8 cellular contexts compared by ENCODE assay signal in the genomic region with DNA sequence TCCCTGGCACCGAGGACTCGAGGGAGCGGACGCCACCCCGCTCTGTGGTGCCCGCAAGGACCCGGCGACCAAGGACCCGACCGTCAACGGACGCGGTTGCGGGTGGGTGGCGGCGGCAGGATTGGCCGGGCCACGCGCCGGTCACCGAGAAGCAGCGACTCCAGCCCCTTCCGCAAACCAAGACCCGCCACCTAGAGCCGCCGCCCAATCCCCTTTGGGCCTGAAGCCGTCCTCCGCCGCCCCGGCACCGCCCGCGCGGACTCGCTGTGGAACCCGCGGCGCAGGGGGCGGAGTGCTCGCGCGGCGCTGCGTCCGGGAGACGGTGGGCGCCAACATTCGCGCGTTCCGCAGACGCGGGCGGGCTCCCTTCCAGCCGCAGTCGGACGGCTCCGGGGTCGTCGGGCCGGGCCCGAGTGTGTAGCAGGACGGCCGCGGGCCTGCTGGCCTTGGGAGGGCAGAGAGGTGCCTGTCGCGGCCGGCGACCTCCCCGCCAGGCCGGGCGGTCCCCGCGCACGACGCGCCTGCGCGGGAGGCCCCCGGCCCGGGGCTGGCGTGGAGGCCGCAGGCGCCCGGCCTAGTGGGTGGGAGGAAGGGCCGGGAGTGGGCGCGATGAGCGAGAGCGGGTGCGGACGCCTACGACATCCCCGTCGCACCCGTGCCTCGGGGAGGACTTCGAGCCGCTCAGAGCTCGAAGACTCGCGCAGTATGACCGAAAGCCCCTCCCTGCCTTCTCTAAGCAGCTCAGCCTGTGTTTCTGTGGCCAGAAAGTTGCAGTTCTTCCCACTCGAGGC. TPM values are rescaled to one million over a fixed set of nuclear protein-coding genes. Genes with fewer than 3 reads are reported as not detected.
DNase-seq lines count a peak whose midpoint lies in the region; ATAC-seq and TF ChIP-seq lines count a peak whose summit lies in the region.

A gene (plus strand): TSS at position 258 of the 791 bp plus-strand sequence. CDS start 893 bp downstream, outside the sequence.
A gene with protein sequence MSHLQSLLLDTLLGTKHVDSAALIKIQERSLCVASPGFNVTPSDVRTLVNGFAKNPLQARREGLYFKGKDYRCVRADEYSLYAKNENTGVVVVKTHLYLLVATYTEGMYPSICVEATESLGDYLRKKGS (minus strand): TSS at position 123 of the 791 bp plus-strand sequence. CDS start 799 bp downstream, outside the sequence.

- H3K27ac ChIP-seq in coronary artery (peak within 1 kb of the TSS; percentile 88 to 98), left lung (peak within 1 kb of the TSS; percentile 87 to 93)

- H3K9me3 ChIP-seq in left lung: no peaks in the 10 kb centered on the region

- intact Hi-C loops in left lung (cut with DNase I): no loop called here

- TF ChIP-seq CTCF in coronary artery (IDR thresholded peaks at IDR 0.05) (no peak), left lung (IDR thresholded peaks at IDR 0.05) (no peak)

- H3K27me3 ChIP-seq in left lung: no peaks in the 10 kb centered on the region

- ATAC-seq in GM19025 (IDR thresholded peaks at IDR 0.05; ENCODE audit: low read depth, unreplicated experiment) (peak; percentile 87), HG03175 (IDR thresholded peaks at IDR 0.05; ENCODE audit: unreplicated experiment) (peak; percentile 91), left lung (peak; percentile 98)

- H3K4me3 ChIP-seq in coronary artery (peak within 1 kb of the TSS; percentile 92), left lung (peak within 1 kb of the TSS; percentile 58 to 61)

- DNase-seq in Ammon's horn (ENCODE audit: low spot score): peak; percentile 91
- peak; percentile 90 for DNase-seq in NCI-H345 (lab: John Stamatoyannopoulos, UW)
- DNase-seq in activated CD4-positive, alpha-beta T cell treated with anti-CD3 and anti-CD28 coated beads for 4 hours: peak; percentile 35 to 47
- DNase-seq in coronary artery (ENCODE audit: low spot score): peak; percentile 91
- DNase-seq in left lung: peak; percentile 93 to 97
- DNase-seq in stimulated activated CD4-positive, alpha-beta T cell treated with anti-CD3 and anti-CD28 coated beads, Interleukin-2, amount 100 ng/mL, for 48 hours: peak; percentile 49 to 60

- peaks cover 4 to 19% of the 10 kb centered on the region in 2 donors for H3K4me1 ChIP-seq in left lung

- no peaks in the 10 kb centered on the region for H3K36me3 ChIP-seq in left lung

RNA-seq across cellular contexts. Expression of the first gene that starts in this region (rescaled TPM):
- total RNA-seq in left lung: 10 to 100 TPM; 18.2 to 20.5 TPM

RNA-seq across cellular contexts. Expression of the second gene that starts in this region (rescaled TPM):
- 1 to 10 TPM in 1 of 2 donors, under 1 TPM in 1; 0.29 to 1.3 TPM for total RNA-seq in left lung

Comparison
In these comparisons a context has a peak if more than half of its experiments do, and no peak if none do; other contexts are left out.
1. Peak in every context shown above with its lines: DNase-seq, ATAC-seq, H3K4me3 ChIP-seq and H3K27ac ChIP-seq.
2. DNase-seq: peak in every context shown above with its lines; median percentile 95 in left lung; 91 in Ammon's horn; 91 in coronary artery; 90 in NCI-H345; 54 in stimulated activated CD4-positive, alpha-beta T cell treated with anti-CD3 and anti-CD28 coated beads, Interleukin-2, amount 100 ng/mL, for 48 hours; 41 in activated CD4-positive, alpha-beta T cell treated with anti-CD3 and anti-CD28 coated beads for 4 hours.